In the genomic region with DNA sequence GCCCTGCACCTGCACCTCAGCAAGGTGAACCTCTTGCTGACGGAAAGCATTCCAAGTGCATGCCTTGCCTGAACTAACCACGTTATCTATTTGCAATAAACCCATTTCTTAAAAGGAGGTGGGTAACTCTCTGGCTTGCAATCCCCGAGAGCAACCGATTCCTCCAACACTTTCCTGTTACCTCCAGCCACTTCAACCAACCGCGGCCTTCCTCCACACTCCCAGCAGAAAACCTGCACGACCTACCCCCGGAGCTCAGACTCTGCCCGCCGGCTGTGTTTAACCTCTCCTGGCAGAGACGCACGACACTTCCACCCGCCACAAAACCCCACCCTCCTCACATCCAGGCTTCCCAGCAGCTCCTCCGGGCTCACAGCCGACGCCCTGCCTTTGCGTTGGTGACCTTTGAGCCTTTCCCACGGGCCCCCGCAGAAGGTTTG, we compare ENCODE assay signal across 1 cellular context.
TF ChIP-seq lines count a peak whose summit lies in the region.

No MANE protein-coding gene starts in this region.

TF ChIP-seq in neural cell, 6 proteins besides CTCF, POLR2A, EP300 and RAD21 (continued from another document):
- TF ChIP-seq TAF1 (IDR thresholded peaks at IDR 0.05; ENCODE audit: low read depth) (no peak), POLR2AphosphoS5 (IDR thresholded peaks at IDR 0.05) (no peak), MXI1 (conservative IDR thresholded peaks at IDR 0.05; ENCODE audit: poor library complexity, severe bottlenecking) (no peak), EZH2 (IDR thresholded peaks at IDR 0.05; ENCODE audit: borderline replicate concordance, insufficient read depth, low read length, poor library complexity, severe bottlenecking) (no peak)
